8 cellular contexts compared by ENCODE assay signal in the genomic region with DNA sequence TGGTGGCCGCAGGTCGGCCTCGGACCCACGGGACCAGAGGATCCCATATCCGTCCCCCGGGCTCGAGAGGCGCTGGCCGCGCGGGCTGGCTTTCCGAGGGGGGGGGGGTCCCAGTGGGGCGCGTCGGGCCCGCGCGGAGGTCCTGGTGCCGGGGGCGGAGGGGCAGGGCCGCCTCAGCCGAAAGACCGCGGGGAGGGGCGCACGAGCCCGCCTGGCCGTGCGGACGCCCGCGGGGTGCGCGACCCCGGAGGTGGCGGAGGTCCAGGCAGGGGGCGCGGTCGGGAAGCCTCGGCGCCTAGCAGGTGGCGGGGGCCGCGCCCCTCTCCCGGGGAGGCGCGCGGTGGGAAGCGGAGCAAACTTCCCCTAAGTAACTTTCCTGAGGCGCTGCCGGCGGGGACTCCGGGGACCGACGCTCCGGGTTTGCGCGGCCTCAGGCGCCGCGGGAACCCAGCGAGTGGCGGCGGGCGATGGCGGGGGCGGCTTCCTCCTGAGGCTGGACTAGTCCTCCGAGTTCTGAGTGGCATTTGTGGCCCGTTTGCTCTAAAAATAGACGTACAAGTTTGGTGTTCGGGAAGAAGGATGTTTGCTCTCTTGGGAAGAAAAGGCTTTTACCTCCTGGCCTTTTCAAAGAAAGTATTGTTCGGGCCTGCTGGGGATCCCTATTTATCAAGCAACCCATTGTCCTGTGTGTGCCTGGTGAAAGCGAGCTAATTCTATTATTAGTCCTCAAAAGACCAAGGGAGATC. TPM values are rescaled to one million over a fixed set of nuclear protein-coding genes. Genes with fewer than 3 reads are reported as not detected.
DNase-seq lines count a peak whose midpoint lies in the region; ATAC-seq, FAIRE-seq and TF ChIP-seq lines count a peak whose summit lies in the region.

No MANE protein-coding gene starts in this region.

- FAIRE-seq in HTR-8/SVneo (lab: Jason Lieb, UNC), result peak; percentile 48

- H3K9ac ChIP-seq in SK-N-MC (ENCODE audit: insufficient read length), result peak overlapping the region; percentile 64

- peaks cover 24% of the 10 kb centered on the region for H3K4me1 Mint-ChIP-seq in CD14-positive monocyte

- ATAC-seq in GM19328 (IDR thresholded peaks at IDR 0.05; ENCODE audit: unreplicated experiment) (peak; percentile 22), right lobe of liver (peak; percentile 45 to 65 (median 54))
- peak; percentile 3 for ATAC-seq in stimulated activated naive CD8-positive, alpha-beta T cell treated with anti-CD3 and anti-CD28 coated beads, Interleukin-15, Interleukin-2, amounts not matched to agents 100 U/mL and 50 U/mL, for 24 hours

- peak overlapping the region; percentile 78 to 94 for H3K4me3 Mint-ChIP-seq in CD14-positive monocyte

- H3K36me3 ChIP-seq in SK-N-MC (ENCODE audit: insufficient read depth, low read length), result no peaks in the 10 kb centered on the region
- no peaks in the 10 kb centered on the region for H3K36me3 ChIP-seq in right lobe of liver

- no peak overlapping the region; the same call in 1 of the 2 replicates for H3K27ac ChIP-seq in SK-N-MC
- H3K27ac ChIP-seq in right lobe of liver, result peak overlapping the region; percentile 54 to 87 (median 72)

- H3K9me3 ChIP-seq in SK-N-MC (ENCODE audit: low read depth, low read length), result no peaks in the 10 kb centered on the region
- H3K9me3 ChIP-seq in right lobe of liver, result no peaks in the 10 kb centered on the region

- H3K36me3 Mint-ChIP-seq in CD14-positive monocyte, result no peaks in the 10 kb centered on the region

- peaks cover 1 to 21% (median 7%) of the 10 kb centered on the region in 3 donors for H3K27me3 Mint-ChIP-seq in CD14-positive monocyte (ENCODE audit: low read depth in 3 of 3)

- peaks cover 0 to 4% (median 0%) of the 10 kb centered on the region in 7 donors for H3K9me3 Mint-ChIP-seq in CD14-positive monocyte

- intact Hi-C loops in CD14-positive monocyte (cut with micrococcal nuclease), result no loop called here
- intact Hi-C loops in right lobe of liver (cut with DNase I), result no loop called here

- H3K4me3 ChIP-seq in SK-N-MC (peak overlapping the region; percentile 91), right lobe of liver (peak overlapping the region; percentile 61 to 79 (median 66))

- TF ChIP-seq CTCF in CD14-positive monocyte (IDR thresholded peaks at IDR 0.05) (no peak), right lobe of liver (IDR thresholded peaks at IDR 0.05) (no peak)

- peak overlapping the region in 3 of 7 donors; percentile 13 to 74 (median 32) for H3K27ac Mint-ChIP-seq in CD14-positive monocyte

- TF ChIP-seq POLR2A in right lobe of liver (IDR thresholded peaks at IDR 0.05), result no peak

- DNase-seq in CD14-positive monocyte (ENCODE audit: low spot score), result no peak
- DNase-seq in HTR-8/SVneo (ENCODE audit: insufficient read length, low spot score), result no peak
- no peak for DNase-seq in SK-N-MC (ENCODE audit: low read depth, low spot score)
- peak; percentile 61 for DNase-seq in dermis blood vessel endothelial cell
- DNase-seq in right lobe of liver, result peak; percentile 64 to 69 (median 68)
- DNase-seq in stimulated activated naive CD8-positive, alpha-beta T cell treated with anti-CD3 and anti-CD28 coated beads, Interleukin-15, Interleukin-2, amounts not matched to agents 100 U/mL and 50 U/mL, for 24 hours, result peak; percentile 31
- no peak for DNase-seq in NCI-H524 treated with DMSO at 0.1 percent for 48 hours (lab: John Stamatoyannopoulos, UW)

- 7% methylated on average over 5 of the region's 73 CpGs for WGBS in right lobe of liver (ENCODE audit: insufficient coverage, low coverage, low lambda C conversion rate, missing lambda C conversion rate)

- no peaks in the 10 kb centered on the region for H3K27me3 ChIP-seq in right lobe of liver

- H3K4me1 ChIP-seq in right lobe of liver, result no peaks in the 10 kb centered on the region

RNA-seq across cellular contexts. Expression of gene BTBD3, which starts 26.4 kb away (rescaled TPM):
- 1 to 10 TPM; 4.4 to 5.5 TPM for polyA plus RNA-seq in CD14-positive monocyte
- total RNA-seq in dermis blood vessel endothelial cell (65.3 and 84.9 TPM in 2 replicates), right lobe of liver (10 to 100 TPM in 1 of 6 experiments, 1 to 10 TPM in 5; 7.3 to 11.1 (median 8.6) TPM)

Comparison
In these comparisons a context has a peak if more than half of its experiments do, and no peak if none do; other contexts are left out.
1. DNase-seq: peak in dermis blood vessel endothelial cell (single experiment), right lobe of liver (3 of 3) and stimulated activated naive CD8-positive, alpha-beta T cell treated with anti-CD3 and anti-CD28 coated beads, Interleukin-15, Interleukin-2, amounts not matched to agents 100 U/mL and 50 U/mL, for 24 hours (single experiment); none in CD14-positive monocyte (single experiment), HTR-8/SVneo (single experiment), SK-N-MC (single experiment) and NCI-H524 treated with DMSO at 0.1 percent for 48 hours (single experiment).
2. ATAC-seq: peak in every context shown above with its lines; median percentile 54 in right lobe of liver; 22 in GM19328; 3 in stimulated activated naive CD8-positive, alpha-beta T cell treated with anti-CD3 and anti-CD28 coated beads, Interleukin-15, Interleukin-2, amounts not matched to agents 100 U/mL and 50 U/mL, for 24 hours.